26 cellular contexts compared by ENCODE assay signal in genomic region chr4:174199735-174200134, GRCh38.
"Had no signal": no experiment of that assay in that cellular context is flagged by ENCODE, and none has a peak within 500 bp of the region (broad histone marks: within the 10 kb centered on the region; RNA-seq: fewer than 3 reads in every experiment).

No MANE protein-coding gene starts in this region.

- H3K36me3 ChIP-seq: left lung, lower lobe of right lung, neural progenitor cell, neutrophil, right atrium auricular region, right lobe of liver, tibial nerve, uterus had no signal

- H3K9me3 ChIP-seq: left lung, lower lobe of right lung, neutrophil, right atrium auricular region, right lobe of liver, tibial nerve, uterus had no signal

- DNase-seq: hippocampal formation; kidney; left colon; left lung; lower lobe of right lung; mammary epithelial cell; mesenchymal stem cell; naive B cell; natural killer cell; nephron progenitor cell; occipital lobe; right lobe of liver; stimulated activated CD4-positive, alpha-beta T cell treated with anti-CD3 and anti-CD28 coated beads, Interleukin-1b, Interleukin-23, amount 100 ng/mL, for 48 hours; stimulated activated CD4-positive, alpha-beta T cell treated with anti-CD3 and anti-CD28 coated beads, Interleukin-2, amount 100 ng/mL, for 48 hours; stimulated activated CD4-positive, alpha-beta T cell treated with anti-CD3 and anti-CD28 coated beads, Interleukin-4, amount 100 ng/mL, for 4 hours; stimulated activated CD8-positive, alpha-beta memory T cell treated with anti-CD3 and anti-CD28 coated beads, Interleukin-4, amount 100 ng/mL, for 48 hours; stimulated activated naive CD4-positive, alpha-beta T cell treated with Interleukin-2 at 50 U/mL for 16 hours; stimulated activated naive CD8-positive, alpha-beta T cell treated with anti-CD3 and anti-CD28 coated beads, Interleukin-15, amount 100 ng/mL, for 72 hours; substantia nigra; uterus had no signal

- H3K4me3 ChIP-seq: left lung, lower lobe of right lung, neural progenitor cell, right atrium auricular region, right lobe of liver, skin epidermis, tibial nerve, uterus had no signal

- FAIRE-seq: kidney had no signal

- H3K4me1 ChIP-seq: left lung, lower lobe of right lung, right atrium auricular region, right lobe of liver, tibial nerve, uterus had no signal

- ATAC-seq: left colon; left lung; lower lobe of right lung; natural killer cell; right lobe of liver; stimulated activated memory B cell treated with anti-CD40 and anti-IgM and Interleukin-4, amounts not matched to agents 10 μg/mL and 1 μg/mL and 100 μg/mL, for 72 hours; stimulated activated naive CD8-positive, alpha-beta T cell treated with anti-CD3 and anti-CD28 coated beads, Interleukin-15, amount 100 ng/mL, for 72 hours had no signal

- H3K27ac ChIP-seq: left lung, lower lobe of right lung, neural progenitor cell, neutrophil, right atrium auricular region, right lobe of liver, skin epidermis, tibial nerve, uterus had no signal
